ENCODE assay signal across 23 cellular contexts in the genomic region with DNA sequence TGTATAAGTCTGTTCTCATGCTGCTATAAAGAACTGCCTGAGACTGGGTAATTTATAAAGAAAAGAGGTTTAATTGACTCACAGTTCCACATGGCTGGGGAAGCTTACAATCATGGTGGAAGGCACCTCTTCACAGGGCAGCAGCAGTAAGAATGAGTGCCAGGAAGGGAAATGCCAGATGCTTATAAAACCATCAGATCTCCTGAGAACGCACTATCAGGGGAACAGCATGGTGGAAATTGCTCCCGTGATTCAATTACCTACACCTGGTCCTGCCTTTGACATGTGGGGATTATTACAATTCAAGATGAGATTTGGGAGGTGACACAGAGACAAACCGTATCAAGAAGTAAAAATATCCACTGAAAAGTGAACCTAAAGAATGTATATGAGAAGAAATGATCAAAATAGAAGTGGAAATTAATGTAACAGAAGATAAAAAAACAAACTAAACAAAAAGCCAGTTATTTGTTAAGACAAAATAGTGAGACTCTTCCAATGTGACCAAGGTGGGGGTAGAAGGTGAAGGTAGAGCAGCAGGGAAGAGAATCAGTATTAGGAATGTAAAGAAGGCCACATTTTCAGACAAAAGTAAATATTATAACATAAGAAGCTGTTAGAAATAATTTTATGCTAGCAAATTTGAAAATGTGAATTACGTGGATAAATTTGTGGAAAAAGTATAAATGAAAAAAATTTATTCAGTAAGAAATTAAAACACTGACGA.
A peak's percentile ranks its signal among the peaks of the same experiment; 100 is the strongest.
DNase-seq lines count a peak whose midpoint lies in the region; ATAC-seq and TF ChIP-seq lines count a peak whose summit lies in the region.
"Had no signal": no experiment of that assay in that cellular context is flagged by ENCODE, and none has a peak within 500 bp of the region (broad histone marks: within the 10 kb centered on the region; RNA-seq: fewer than 3 reads in every experiment).

No MANE protein-coding gene starts in this region.

- no peaks in the 10 kb centered on the region for H3K4me1 Mint-ChIP-seq in activated T-cell treated with anti-CD3 and anti-CD28 coated beads, Interleukin-2, amount 50 U/mL, for 72 hours (ENCODE audit: low read depth)
- H3K4me1 Mint-ChIP-seq in type B pancreatic cell (ENCODE audit: unreplicated experiment), result no peaks in the 10 kb centered on the region

- peak overlapping the region; percentile 65 for H3K4me2 ChIP-seq in hepatocyte

- no peak for TF ChIP-seq POLR2A in gastrocnemius medialis (IDR thresholded peaks at IDR 0.05)

- 85% methylated on average over 5 of the region's 5 CpGs for WGBS in hepatocyte (ENCODE audit: low lambda C conversion rate, missing lambda C conversion rate)
- WGBS in aorta, 2 donors, result 70 to 73% methylated on average over 5 of the region's 5 CpGs

- peaks cover 2% of the 10 kb centered on the region in 2 donors for H3K9me3 Mint-ChIP-seq in activated T-cell treated with anti-CD3 and anti-CD28 coated beads, Interleukin-2, amount 50 U/mL, for 72 hours
- H3K9me3 Mint-ChIP-seq in type B pancreatic cell, result no peaks in the 10 kb centered on the region

- no peaks in the 10 kb centered on the region for H3K27me3 Mint-ChIP-seq in activated T-cell treated with anti-CD3 and anti-CD28 coated beads, Interleukin-2, amount 50 U/mL, for 72 hours (ENCODE audit: low read depth)
- H3K27me3 Mint-ChIP-seq in type B pancreatic cell, result no peaks in the 10 kb centered on the region

- H3K4me3 Mint-ChIP-seq in activated T-cell treated with anti-CD3 and anti-CD28 coated beads, Interleukin-2, amount 50 U/mL, for 72 hours, result no peak overlapping the region
- H3K4me3 Mint-ChIP-seq in type B pancreatic cell, result peak overlapping the region; percentile 82
- H3K4me3 Mint-ChIP-seq: activated naive CD4-positive, alpha-beta T cell treated with anti-CD3 and anti-CD28 coated beads for 36 hours had no signal

- TF ChIP-seq CTCF in hepatocyte (IDR thresholded peaks at IDR 0.05; ENCODE audit: poor library complexity) (no peak), type B pancreatic cell (conservative IDR thresholded peaks at IDR 0.05) (no peak), coronary artery (IDR thresholded peaks at IDR 0.05) (no peak), gastrocnemius medialis (IDR thresholded peaks at IDR 0.05 in 4 of 5, conservative IDR thresholded peaks at IDR 0.05 in 1 of 5) (no peak)

- H3K27me3 ChIP-seq in hepatocyte (no peaks in the 10 kb centered on the region), aorta (ENCODE audit: control insufficient read depth in 1 of 2, insufficient read depth in 2 of 2, low read length in 1 of 2) (no peaks in the 10 kb centered on the region), gastrocnemius medialis (no peaks in the 10 kb centered on the region)
- H3K27me3 ChIP-seq: ascending aorta, thyroid gland had no signal

- intact Hi-C loops in aorta (cut with DNase I), result no loop called here
- intact Hi-C loops in gastrocnemius medialis (cut with DNase I; ENCODE audit: low total_unique reads), result no loop called here

- H2AFZ ChIP-seq in hepatocyte, result no peak overlapping the region

- no peaks in the 10 kb centered on the region for H4K20me1 ChIP-seq in hepatocyte (ENCODE audit: insufficient read depth, poor library complexity, severe bottlenecking)

- in situ Hi-C loops in gastrocnemius medialis (cut with MboI; ENCODE audit: low sequenced_read_pairs in 4 of 4), result no loop called here

- H3K27ac ChIP-seq in hepatocyte, result no peak overlapping the region
- H3K27ac ChIP-seq in coronary artery, result no peak overlapping the region
- no peak overlapping the region for H3K27ac ChIP-seq in aorta (ENCODE audit: low read depth in 1 of 2, low read length in 2 of 2)
- H3K27ac ChIP-seq in gastrocnemius medialis, result no peak overlapping the region
- H3K27ac ChIP-seq: ascending aorta, C4-2B, thyroid gland, WERI-Rb-1 had no signal

- H3K36me3 ChIP-seq in hepatocyte (replicated peaks; ENCODE audit: insufficient read depth, low read depth), result no peaks in the 10 kb centered on the region
- H3K36me3 ChIP-seq in aorta (ENCODE audit: control insufficient read depth in 1 of 2, insufficient read depth in 2 of 2, low read length in 1 of 2), result no peaks in the 10 kb centered on the region
- no peaks in the 10 kb centered on the region for H3K36me3 ChIP-seq in gastrocnemius medialis
- H3K36me3 ChIP-seq: ascending aorta, thyroid gland, WERI-Rb-1 had no signal

- no peaks in the 10 kb centered on the region for H3K9me2 ChIP-seq in hepatocyte (replicated peaks; ENCODE audit: insufficient read depth)

- no peak for ATAC-seq in activated T-cell treated with anti-CD3 and anti-CD28 coated beads, Interleukin-2, amount 50 U/mL, for 72 hours (replicated peaks in 1 of 2)
- ATAC-seq in aorta (ENCODE audit: low FRiP score), result no peak
- no peak for ATAC-seq in gastrocnemius medialis
- ATAC-seq: left colon, right cardiac atrium had no signal

- H3K4me1 ChIP-seq in hepatocyte (ENCODE audit: insufficient read depth) (no peaks in the 10 kb centered on the region), aorta (ENCODE audit: control insufficient read depth in 1 of 2, insufficient read depth in 2 of 2, low read length in 2 of 2) (no peaks in the 10 kb centered on the region), gastrocnemius medialis (no peaks in the 10 kb centered on the region)
- H3K4me1 ChIP-seq: ascending aorta, thyroid gland had no signal

- H3K27ac Mint-ChIP-seq in activated T-cell treated with anti-CD3 and anti-CD28 coated beads, Interleukin-2, amount 50 U/mL, for 72 hours, result peak overlapping the region; percentile 56
- H3K27ac Mint-ChIP-seq in type B pancreatic cell, result peak overlapping the region; percentile 77
- H3K27ac Mint-ChIP-seq: activated naive CD4-positive, alpha-beta T cell treated with anti-CD3 and anti-CD28 coated beads for 36 hours had no signal

- DNase-seq in activated T-cell treated with anti-CD3 and anti-CD28 coated beads, Interleukin-2, amount 50 U/mL, for 72 hours, result no peak
- DNase-seq in activated T-cell treated with anti-CD3 and anti-CD28 coated beads for 4 hours (no peak), NCI-H510A (lab: John Stamatoyannopoulos, UW) (peak; percentile 1), hepatocyte (ENCODE audit: low spot score) (no peak), type B pancreatic cell (ENCODE audit: extremely low spot score, unreplicated experiment) (no peak), coronary artery (ENCODE audit: low spot score) (no peak), aorta (no peak), gastrocnemius medialis (no peak)
- DNase-seq: activated CD4-positive, alpha-beta T cell treated with anti-CD3 and anti-CD28 coated beads, Interleukin-2, amount 50 U/mL, for 48 hours; activated naive CD4-positive, alpha-beta T cell treated with anti-CD3 and anti-CD28 coated beads for 36 hours; activated T-cell treated with anti-CD3 and anti-CD28 coated beads, Interleukin-2, amount 50 U/mL, for 1 hour; DMS79; NCI-H1105; NCI-H446; occipital lobe; right cardiac atrium; stimulated activated naive CD4-positive, alpha-beta T cell; T-helper 2 cell; WERI-Rb-1 had no signal

- H3K9me3 ChIP-seq in hepatocyte (ENCODE audit: low read depth) (no peaks in the 10 kb centered on the region), aorta (ENCODE audit: control insufficient read depth, low read length) (no peaks in the 10 kb centered on the region), gastrocnemius medialis (no peaks in the 10 kb centered on the region)
- H3K9me3 ChIP-seq: ascending aorta, thyroid gland had no signal

- peaks cover 0 to 2% of the 10 kb centered on the region in 2 donors for H3K36me3 Mint-ChIP-seq in activated T-cell treated with anti-CD3 and anti-CD28 coated beads, Interleukin-2, amount 50 U/mL, for 72 hours (ENCODE audit: insufficient read depth in 2 of 2)
- H3K36me3 Mint-ChIP-seq in type B pancreatic cell, result no peaks in the 10 kb centered on the region

- no peaks in the 10 kb centered on the region for H3K79me2 ChIP-seq in hepatocyte

- H3K4me3 ChIP-seq in hepatocyte (no peak overlapping the region), coronary artery (no peak overlapping the region), aorta (ENCODE audit: low read length in 2 of 2) (no peak overlapping the region), gastrocnemius medialis (no peak overlapping the region)
- H3K4me3 ChIP-seq: ascending aorta, thyroid gland had no signal
